In genomic region chr17:8186787-8187516, GRCh38 we compare ENCODE assay signal across 8 cellular contexts. TPM values are rescaled to one million over a fixed set of nuclear protein-coding genes. Genes with fewer than 3 reads are reported as not detected.
DNase-seq lines count a peak whose midpoint lies in the region; ATAC-seq and TF ChIP-seq lines count a peak whose summit lies in the region.

No MANE protein-coding gene starts in this region.

- no peaks in the 10 kb centered on the region for H3K9me3 Mint-ChIP-seq in CD4-positive, alpha-beta memory T cell

- CTCF ChIA-PET in CD4-positive, alpha-beta memory T cell (lab: Charles Lee; ENCODE audit: partially characterized antibody), result interaction anchor here (0.6 to 5.9 kb wide), 17 partner anchors 11 to 114 kb away, joined by 3 to 72 read pairs (median 4); partner anchors contain the start of genes ALOXE3, CTC1 and HES7

- TF ChIP-seq POLR2A in NB4 (IDR thresholded peaks at IDR 0.05; ENCODE audit: extremely low read depth, insufficient read length), result no peak

- H3K36me3 Mint-ChIP-seq in CD4-positive, alpha-beta memory T cell, result peaks cover 0 to 4% of the 10 kb centered on the region in 2 donors

- H3K4me1 Mint-ChIP-seq in CD4-positive, alpha-beta memory T cell, result peaks cover 16 to 26% (median 17%) of the 10 kb centered on the region in 4 donors

- no peak overlapping the region for H3K27ac Mint-ChIP-seq in CD4-positive, alpha-beta memory T cell

- H3K4me3 Mint-ChIP-seq in CD4-positive, alpha-beta memory T cell, result no peak overlapping the region

- H3K27me3 Mint-ChIP-seq in CD4-positive, alpha-beta memory T cell, result no peaks in the 10 kb centered on the region

- H3K9me3 ChIP-seq in CD4-positive, alpha-beta memory T cell (ENCODE audit: control insufficient read depth in 1 of 2, low read length in 2 of 2), result no peaks in the 10 kb centered on the region

- H3K4me1 ChIP-seq in CD4-positive, alpha-beta memory T cell (ENCODE audit: insufficient read depth, low read length), result peaks cover 30% of the 10 kb centered on the region

- peak overlapping the region; percentile 82 for H3K27ac ChIP-seq in CD4-positive, alpha-beta memory T cell (ENCODE audit: low read depth, low read length)

- in situ Hi-C loops in SK-MEL-5 (cut with HindIII; ENCODE audit: low pct_unique_long_range_greater_than_20kb, low sequenced_read_pairs), result no loop called here

- ATAC-seq in GM21786 (IDR thresholded peaks at IDR 0.05; ENCODE audit: unreplicated experiment), result peak; percentile 19

- no peaks in the 10 kb centered on the region for H3K27me3 ChIP-seq in CD4-positive, alpha-beta memory T cell (ENCODE audit: insufficient read depth, low read length)

- intact Hi-C loops in CD4-positive, alpha-beta memory T cell (cut with micrococcal nuclease), result loop anchor here (1.0 to 2.0 kb wide), 10 partner anchors 11 to 196 kb away; partner anchors contain the start of genes AURKB, RPL26 and TMEM107

- TF ChIP-seq CTCF in NB4 (IDR thresholded peaks at IDR 0.05; ENCODE audit: low read depth, low read length), result no peak

- H3K4me3 ChIP-seq in CD4-positive, alpha-beta memory T cell (ENCODE audit: low read length in 2 of 2), result peak overlapping the region; percentile 90 to 100
- H3K4me3 ChIP-seq in NB4 (ENCODE audit: low read depth, low read length), result peak overlapping the region; percentile 73

- DNase-seq in CD4-positive, alpha-beta memory T cell, result peak; percentile 90 to 92 (median 91)
- DNase-seq in NB4 (ENCODE audit: low read depth), result peak; percentile 88
- peak; percentile 97 for DNase-seq in SK-MEL-5 (ENCODE audit: low read depth, low spot score)
- peak; percentile 92 for DNase-seq in activated naive CD4-positive, alpha-beta T cell treated with Interleukin-2 at 50 U/mL for 16 hours
- peak; percentile 97 for DNase-seq in glomerular visceral epithelial cell (ENCODE audit: extremely low spot score)
- peak; percentile 87 for DNase-seq in occipital lobe (lab: John Stamatoyannopoulos, UW)
- peak; percentile 96 for DNase-seq in superior temporal gyrus (ENCODE audit: extremely low spot score)

- H3K36me3 ChIP-seq in CD4-positive, alpha-beta memory T cell (ENCODE audit: insufficient read depth, low read length), result no peaks in the 10 kb centered on the region

- POLR2A ChIA-PET in CD4-positive, alpha-beta memory T cell (lab: Charles Lee; ENCODE audit: partially characterized antibody), result interaction anchor here (0.7 to 26.2 kb wide), 17 partner anchors 10 to 330 kb away, joined by 3 to 1074 read pairs (median 48); partner anchors contain the start of genes ALOXE3, AURKB, CTC1 and HES7

RNA-seq across cellular contexts. Expression of gene BORCS6, which starts 3.0 kb away (rescaled TPM):
- total RNA-seq in CD4-positive, alpha-beta memory T cell, result 10 to 100 TPM; 19.2 to 19.4 TPM
- 10 to 100 TPM; 13.3 to 21.9 TPM for polyA plus RNA-seq in CD4-positive, alpha-beta memory T cell
- total RNA-seq in SK-MEL-5 (2014; rRNA removed; shearing (Covaris generic)), result 8.4 and 12.3 TPM in 2 replicates
- polyA plus RNA-seq in SK-MEL-5 (2015; cell fraction: cytosol; rRNA removed), result 10.1 and 10.2 TPM in 2 replicates
- polyA plus RNA-seq in SK-MEL-5 (2015; cell fraction: nucleus; rRNA removed), result 0.72 and 2.9 TPM in 2 replicates
- total RNA-seq in occipital lobe, result 4.8 TPM

RNA-seq across cellular contexts. Expression of gene TMEM107, which starts 10.8 kb away (rescaled TPM):
- total RNA-seq in CD4-positive, alpha-beta memory T cell, result 10 to 100 TPM; 25.0 to 25.3 TPM
- polyA plus RNA-seq in CD4-positive, alpha-beta memory T cell, result 10 to 100 TPM; 42.4 to 43.7 TPM
- total RNA-seq in SK-MEL-5 (2014; rRNA removed; shearing (Covaris generic)), result 17.0 and 19.1 TPM in 2 replicates
- polyA plus RNA-seq in SK-MEL-5 (2015; cell fraction: cytosol; rRNA removed), result 12.5 and 17.2 TPM in 2 replicates
- 22.1 and 27.9 TPM in 2 replicates for polyA plus RNA-seq in SK-MEL-5 (2015; cell fraction: nucleus; rRNA removed)
- total RNA-seq in occipital lobe, result 35.9 TPM

RNA-seq across cellular contexts. Expression of gene AURKB, which starts 23.4 kb away (rescaled TPM):
- under 1 TPM; 0.67 to 0.83 TPM for total RNA-seq in CD4-positive, alpha-beta memory T cell
- under 1 TPM in 1 of 2 donors, not detected in 1; 0.36 TPM for polyA plus RNA-seq in CD4-positive, alpha-beta memory T cell
- 66.5 and 78.0 TPM in 2 replicates for total RNA-seq in SK-MEL-5 (2014; rRNA removed; shearing (Covaris generic))
- 82.8 and 87.8 TPM in 2 replicates for polyA plus RNA-seq in SK-MEL-5 (2015; cell fraction: cytosol; rRNA removed)
- polyA plus RNA-seq in SK-MEL-5 (2015; cell fraction: nucleus; rRNA removed), result 216 and 332 TPM in 2 replicates
- total RNA-seq in occipital lobe, result 2.7 TPM

RNA-seq across cellular contexts. Expression of gene VAMP2, which starts 24.2 kb away (rescaled TPM):
- 100 to 1,000 TPM; 190 to 203 TPM for total RNA-seq in CD4-positive, alpha-beta memory T cell
- 100 to 1,000 TPM in 1 of 2 donors, 10 to 100 TPM in 1; 41.6 to 106 TPM for polyA plus RNA-seq in CD4-positive, alpha-beta memory T cell
- 3.2 TPM in 2 replicates for total RNA-seq in SK-MEL-5 (2014; rRNA removed; shearing (Covaris generic))
- 18.2 and 24.3 TPM in 2 replicates for polyA plus RNA-seq in SK-MEL-5 (2015; cell fraction: cytosol; rRNA removed)
- 75.2 and 93.4 TPM in 2 replicates for polyA plus RNA-seq in SK-MEL-5 (2015; cell fraction: nucleus; rRNA removed)
- total RNA-seq in occipital lobe, result 27.9 TPM

RNA-seq across cellular contexts. Expression of gene PER1, which starts 34.7 kb away (rescaled TPM):
- total RNA-seq in CD4-positive, alpha-beta memory T cell, result 10 to 100 TPM; 78.9 to 79.4 TPM
- polyA plus RNA-seq in CD4-positive, alpha-beta memory T cell, result 10 to 100 TPM in 1 of 2 donors, 1 to 10 TPM in 1; 3.7 to 18.6 TPM
- total RNA-seq in SK-MEL-5 (2014; rRNA removed; shearing (Covaris generic)), result 7.7 and 9.7 TPM in 2 replicates
- polyA plus RNA-seq in SK-MEL-5 (2015; cell fraction: cytosol; rRNA removed), result 10.9 and 11.0 TPM in 2 replicates
- 30.2 and 41.5 TPM in 2 replicates for polyA plus RNA-seq in SK-MEL-5 (2015; cell fraction: nucleus; rRNA removed)
- 7.8 TPM for total RNA-seq in occipital lobe

Comparison
In these comparisons a context has a peak if more than half of its experiments do, and no peak if none do; other contexts are left out.
1. Peak in every context shown above with its lines: DNase-seq, ATAC-seq, H3K4me3 ChIP-seq and H3K27ac ChIP-seq.
2. RNA of gene AURKB, which starts 23.4 kb away (total RNA-seq): 66.5 to 78.0 TPM in SK-MEL-5; 2.7 TPM in occipital lobe (single experiment) and 0.67 to 0.83 TPM in CD4-positive, alpha-beta memory T cell; every median in the first group is over 10 times any median in the second.